ENCODE assay signal across 1 cellular context in genomic region chr1:202150607-202151006, GRCh38.
TF ChIP-seq lines count a peak whose summit lies in the region.

No MANE protein-coding gene starts in this region.

TF ChIP-seq in HepG2, 621 proteins besides CTCF, POLR2A, EP300 and RAD21:
- TF ChIP-seq ASH2L (IDR thresholded peaks at IDR 0.05; ENCODE audit: insufficient read length, low read depth, low read length) (no peak), MTF2 (CRISPR knock-in tag; IDR thresholded peaks at IDR 0.05; ENCODE audit: borderline replicate concordance) (no peak), MEIS1 (CRISPR knock-in tag; IDR thresholded peaks at IDR 0.05; ENCODE audit: borderline replicate concordance) (no peak), ZMYM2 (CRISPR knock-in tag; IDR thresholded peaks at IDR 0.05) (no peak)
- TF ChIP-seq, protein P1, sequence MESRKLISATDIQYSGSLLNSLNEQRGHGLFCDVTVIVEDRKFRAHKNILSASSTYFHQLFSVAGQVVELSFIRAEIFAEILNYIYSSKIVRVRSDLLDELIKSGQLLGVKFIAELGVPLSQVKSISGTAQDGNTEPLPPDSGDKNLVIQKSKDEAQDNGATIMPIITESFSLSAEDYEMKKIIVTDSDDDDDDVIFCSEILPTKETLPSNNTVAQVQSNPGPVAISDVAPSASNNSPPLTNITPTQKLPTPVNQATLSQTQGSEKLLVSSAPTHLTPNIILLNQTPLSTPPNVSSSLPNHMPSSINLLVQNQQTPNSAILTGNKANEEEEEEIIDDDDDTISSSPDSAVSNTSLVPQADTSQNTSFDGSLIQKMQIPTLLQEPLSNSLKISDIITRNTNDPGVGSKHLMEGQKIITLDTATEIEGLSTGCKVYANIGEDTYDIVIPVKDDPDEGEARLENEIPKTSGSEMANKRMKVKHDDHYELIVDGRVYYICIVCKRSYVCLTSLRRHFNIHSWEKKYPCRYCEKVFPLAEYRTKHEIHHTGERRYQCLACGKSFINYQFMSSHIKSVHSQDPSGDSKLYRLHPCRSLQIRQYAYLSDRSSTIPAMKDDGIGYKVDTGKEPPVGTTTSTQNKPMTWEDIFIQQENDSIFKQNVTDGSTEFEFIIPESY (CRISPR knock-in tag; IDR thresholded peaks at IDR 0.05), result no peak
